Comparison of ENCODE assay signal across 13 cellular contexts in genomic region chr3:180947761-180948390, GRCh38. TPM values are rescaled to one million over a fixed set of nuclear protein-coding genes. Genes with fewer than 3 reads are reported as not detected.
DNase-seq lines count a peak whose midpoint lies in the region; ATAC-seq lines count a peak whose summit lies in the region.
"Had no signal": no experiment of that assay in that cellular context is flagged by ENCODE, and none has a peak within 500 bp of the region (broad histone marks: within the 10 kb centered on the region; RNA-seq: fewer than 3 reads in every experiment).

No MANE protein-coding gene starts in this region.

- peaks cover 36% of the 10 kb centered on the region for H3K36me3 Mint-ChIP-seq in activated naive CD8-positive, alpha-beta T cell treated with anti-CD3 and anti-CD28 coated beads for 36 hours
- peaks cover 64% of the 10 kb centered on the region for H3K36me3 Mint-ChIP-seq in activated naive CD8-positive, alpha-beta T cell treated with anti-CD3 and anti-CD28 coated beads, Interleukin-2, amount 50 U/mL, for 24 hours (ENCODE audit: low read depth)

- no peaks in the 10 kb centered on the region for H3K9me3 Mint-ChIP-seq in activated naive CD8-positive, alpha-beta T cell treated with anti-CD3 and anti-CD28 coated beads for 36 hours
- no peaks in the 10 kb centered on the region for H3K9me3 Mint-ChIP-seq in activated naive CD8-positive, alpha-beta T cell treated with anti-CD3 and anti-CD28 coated beads, Interleukin-2, amount 50 U/mL, for 24 hours
- H3K9me3 Mint-ChIP-seq in stimulated activated naive CD8-positive, alpha-beta T cell treated with anti-CD3 and anti-CD28 coated beads, Interleukin-15, amount 100 ng/mL, for 72 hours: no peaks in the 10 kb centered on the region
- H3K9me3 Mint-ChIP-seq: activated naive CD4-positive, alpha-beta T cell treated with anti-CD3 and anti-CD28 coated beads for 36 hours had no signal

- peaks cover 20% of the 10 kb centered on the region for H3K4me1 Mint-ChIP-seq in activated naive CD8-positive, alpha-beta T cell treated with anti-CD3 and anti-CD28 coated beads for 36 hours
- peaks cover 14% of the 10 kb centered on the region for H3K4me1 Mint-ChIP-seq in activated naive CD8-positive, alpha-beta T cell treated with anti-CD3 and anti-CD28 coated beads, Interleukin-2, amount 50 U/mL, for 24 hours
- peaks cover 15% of the 10 kb centered on the region for H3K4me1 Mint-ChIP-seq in stimulated activated naive CD8-positive, alpha-beta T cell treated with anti-CD3 and anti-CD28 coated beads, Interleukin-15, amount 100 ng/mL, for 72 hours

- no peak overlapping the region for H3K4me3 Mint-ChIP-seq in activated naive CD8-positive, alpha-beta T cell treated with anti-CD3 and anti-CD28 coated beads for 36 hours
- H3K4me3 Mint-ChIP-seq in activated naive CD8-positive, alpha-beta T cell treated with anti-CD3 and anti-CD28 coated beads, Interleukin-2, amount 50 U/mL, for 24 hours: no peak overlapping the region
- no peak overlapping the region for H3K4me3 Mint-ChIP-seq in stimulated activated naive CD8-positive, alpha-beta T cell treated with anti-CD3 and anti-CD28 coated beads, Interleukin-15, amount 100 ng/mL, for 72 hours
- H3K4me3 Mint-ChIP-seq: activated naive CD4-positive, alpha-beta T cell treated with anti-CD3 and anti-CD28 coated beads for 36 hours had no signal

- no peak for ATAC-seq in activated naive CD8-positive, alpha-beta T cell treated with anti-CD3 and anti-CD28 coated beads, Interleukin-2, amount 50 U/mL, for 24 hours
- peak; percentile 78 for ATAC-seq in HG02852 (IDR thresholded peaks at IDR 0.05; ENCODE audit: unreplicated experiment)
- peak; percentile 56 for ATAC-seq in stimulated activated naive CD8-positive, alpha-beta T cell treated with anti-CD3 and anti-CD28 coated beads, Interleukin-15, amount 100 ng/mL, for 72 hours
- ATAC-seq: left cardiac atrium had no signal

- H3K27me3 Mint-ChIP-seq in activated naive CD8-positive, alpha-beta T cell treated with anti-CD3 and anti-CD28 coated beads for 36 hours: no peaks in the 10 kb centered on the region
- H3K27me3 Mint-ChIP-seq in activated naive CD8-positive, alpha-beta T cell treated with anti-CD3 and anti-CD28 coated beads, Interleukin-2, amount 50 U/mL, for 24 hours: no peaks in the 10 kb centered on the region
- H3K27me3 Mint-ChIP-seq in stimulated activated naive CD8-positive, alpha-beta T cell treated with anti-CD3 and anti-CD28 coated beads, Interleukin-15, amount 100 ng/mL, for 72 hours: no peaks in the 10 kb centered on the region

- DNase-seq in activated naive CD8-positive, alpha-beta T cell treated with anti-CD3 and anti-CD28 coated beads for 36 hours: no peak
- no peak for DNase-seq in activated naive CD8-positive, alpha-beta T cell treated with anti-CD3 and anti-CD28 coated beads, Interleukin-2, amount 50 U/mL, for 24 hours
- DNase-seq in NAMALWA (ENCODE audit: low spot score): peak; percentile 16
- DNase-seq in stimulated activated naive CD8-positive, alpha-beta T cell treated with anti-CD3 and anti-CD28 coated beads, Interleukin-15, amount 100 ng/mL, for 72 hours: peak in 1 of 2 donors; percentile 20
- DNase-seq in DMS 273 (lab: John Stamatoyannopoulos, UW; ENCODE audit: unreplicated experiment): no peak
- no peak for DNase-seq in amygdala (lab: John Stamatoyannopoulos, UW)
- DNase-seq in stimulated activated CD4-positive, alpha-beta T cell treated with anti-CD3 and anti-CD28 coated beads, Interleukin-4, amount 100 ng/mL, for 4 hours: no peak
- DNase-seq: activated naive CD4-positive, alpha-beta T cell treated with anti-CD3 and anti-CD28 coated beads for 36 hours; colonic mucosa; left cardiac atrium; nucleus accumbens; stimulated activated CD4-positive, alpha-beta T cell treated with anti-CD3 and anti-CD28 coated beads, Interleukin-2, amount 100 ng/mL, for 24 hours had no signal

- H3K27ac Mint-ChIP-seq in activated naive CD8-positive, alpha-beta T cell treated with anti-CD3 and anti-CD28 coated beads for 36 hours: peak overlapping the region; percentile 25
- no peak overlapping the region for H3K27ac Mint-ChIP-seq in activated naive CD8-positive, alpha-beta T cell treated with anti-CD3 and anti-CD28 coated beads, Interleukin-2, amount 50 U/mL, for 24 hours
- peak overlapping the region; percentile 77 to 97 for H3K27ac Mint-ChIP-seq in stimulated activated naive CD8-positive, alpha-beta T cell treated with anti-CD3 and anti-CD28 coated beads, Interleukin-15, amount 100 ng/mL, for 72 hours
- H3K27ac Mint-ChIP-seq: activated naive CD4-positive, alpha-beta T cell treated with anti-CD3 and anti-CD28 coated beads for 36 hours had no signal

RNA-seq across cellular contexts. Expression of gene FXR1, which starts 35.4 kb away (rescaled TPM):
- total RNA-seq in activated naive CD8-positive, alpha-beta T cell treated with anti-CD3 and anti-CD28 coated beads for 36 hours: 100 to 1,000 TPM; 150 to 159 TPM

RNA-seq across cellular contexts. Expression of gene DNAJC19, which starts 41.7 kb away (rescaled TPM):
- 10 to 100 TPM; 80.1 to 80.7 TPM for total RNA-seq in activated naive CD8-positive, alpha-beta T cell treated with anti-CD3 and anti-CD28 coated beads for 36 hours
